In genomic region chr14:103721334-103722120, GRCh38 we compare ENCODE assay signal across 8 cellular contexts. TPM values are rescaled to one million over a fixed set of nuclear protein-coding genes. Genes with fewer than 3 reads are reported as not detected.
DNase-seq lines count a peak whose midpoint lies in the region; ATAC-seq and TF ChIP-seq lines count a peak whose summit lies in the region.

No MANE protein-coding gene starts in this region.

- H3K9me3 Mint-ChIP-seq in activated T-cell treated with anti-CD3 and anti-CD28 coated beads, Interleukin-2, amount 50 U/mL, for 24 hours = no peaks in the 10 kb centered on the region
- H3K9me3 Mint-ChIP-seq in stimulated activated effector memory CD8-positive, alpha-beta T cell treated with anti-CD3 and anti-CD28 coated beads, Interleukin-12 subunit alpha, Interleukin-12 subunit beta, amount 100 ng/mL, for 72 hours = no peaks in the 10 kb centered on the region
- H3K9me3 Mint-ChIP-seq in naive thymus-derived CD8-positive, alpha-beta T cell = no peaks in the 10 kb centered on the region

- H3K36me3 ChIP-seq in kidney epithelial cell (ENCODE audit: control insufficient read depth, insufficient read depth, low read length) = no peaks in the 10 kb centered on the region

- H3K4me3 ChIP-seq in kidney epithelial cell (ENCODE audit: low read depth, low read length) = no peak overlapping the region

- POLR2A ChIA-PET in naive thymus-derived CD8-positive, alpha-beta T cell (lab: Charles Lee) = no interaction called here

- H3K4me3 Mint-ChIP-seq in activated T-cell treated with anti-CD3 and anti-CD28 coated beads, Interleukin-2, amount 50 U/mL, for 24 hours = no peak overlapping the region
- no peak overlapping the region for H3K4me3 Mint-ChIP-seq in stimulated activated effector memory CD8-positive, alpha-beta T cell treated with anti-CD3 and anti-CD28 coated beads, Interleukin-12 subunit alpha, Interleukin-12 subunit beta, amount 100 ng/mL, for 72 hours
- no peak overlapping the region for H3K4me3 Mint-ChIP-seq in naive thymus-derived CD8-positive, alpha-beta T cell

- no peaks in the 10 kb centered on the region for H3K36me3 Mint-ChIP-seq in activated T-cell treated with anti-CD3 and anti-CD28 coated beads, Interleukin-2, amount 50 U/mL, for 24 hours (ENCODE audit: low read depth)
- H3K36me3 Mint-ChIP-seq in stimulated activated effector memory CD8-positive, alpha-beta T cell treated with anti-CD3 and anti-CD28 coated beads, Interleukin-12 subunit alpha, Interleukin-12 subunit beta, amount 100 ng/mL, for 72 hours = peaks cover 2% of the 10 kb centered on the region
- H3K36me3 Mint-ChIP-seq in naive thymus-derived CD8-positive, alpha-beta T cell = no peaks in the 10 kb centered on the region

- no peaks in the 10 kb centered on the region for H3K27me3 Mint-ChIP-seq in activated T-cell treated with anti-CD3 and anti-CD28 coated beads, Interleukin-2, amount 50 U/mL, for 24 hours
- no peaks in the 10 kb centered on the region for H3K27me3 Mint-ChIP-seq in naive thymus-derived CD8-positive, alpha-beta T cell

- no peak for TF ChIP-seq CTCF in kidney epithelial cell (IDR thresholded peaks at IDR 0.05; ENCODE audit: insufficient read depth, low read length, poor library complexity, severe bottlenecking)

- no peak overlapping the region for H3K27ac Mint-ChIP-seq in activated T-cell treated with anti-CD3 and anti-CD28 coated beads, Interleukin-2, amount 50 U/mL, for 24 hours
- peak overlapping the region; percentile 14 for H3K27ac Mint-ChIP-seq in stimulated activated effector memory CD8-positive, alpha-beta T cell treated with anti-CD3 and anti-CD28 coated beads, Interleukin-12 subunit alpha, Interleukin-12 subunit beta, amount 100 ng/mL, for 72 hours
- peak overlapping the region in 3 of 10 donors; percentile 9 to 38 (median 34) for H3K27ac Mint-ChIP-seq in naive thymus-derived CD8-positive, alpha-beta T cell

- ATAC-seq in stimulated activated effector memory CD8-positive, alpha-beta T cell treated with anti-CD3 and anti-CD28 coated beads, Interleukin-12 subunit alpha, Interleukin-12 subunit beta, amount 100 ng/mL, for 72 hours = peak; percentile 50
- no peak for ATAC-seq in HG03045 (IDR thresholded peaks at IDR 0.05; ENCODE audit: unreplicated experiment)
- ATAC-seq in naive thymus-derived CD8-positive, alpha-beta T cell = no peak

- H3K4me1 Mint-ChIP-seq in activated T-cell treated with anti-CD3 and anti-CD28 coated beads, Interleukin-2, amount 50 U/mL, for 24 hours (ENCODE audit: low read depth) = peaks cover 44% of the 10 kb centered on the region
- peaks cover 49% of the 10 kb centered on the region for H3K4me1 Mint-ChIP-seq in stimulated activated effector memory CD8-positive, alpha-beta T cell treated with anti-CD3 and anti-CD28 coated beads, Interleukin-12 subunit alpha, Interleukin-12 subunit beta, amount 100 ng/mL, for 72 hours
- peaks cover 11 to 39% (median 35%) of the 10 kb centered on the region in 4 donors for H3K4me1 Mint-ChIP-seq in naive thymus-derived CD8-positive, alpha-beta T cell

- DNase-seq in activated T-cell treated with anti-CD3 and anti-CD28 coated beads, Interleukin-2, amount 50 U/mL, for 24 hours = peak; percentile 56
- DNase-seq in activated T-cell treated with anti-CD3 and anti-CD28 coated beads, Interleukin-2, amount 50 U/mL, for 1 hour = no peak
- DNase-seq in amniotic epithelial cell (ENCODE audit: low read depth) = peak; percentile 51
- peak; percentile 47 for DNase-seq in kidney epithelial cell (ENCODE audit: low read depth)
- no peak for DNase-seq in stimulated activated effector memory CD8-positive, alpha-beta T cell treated with anti-CD3 and anti-CD28 coated beads, Interleukin-12 subunit alpha, Interleukin-12 subunit beta, amount 100 ng/mL, for 72 hours (ENCODE audit: low spot score in 2 of 2)
- DNase-seq in DMS53 (lab: John Stamatoyannopoulos, UW) = no peak
- DNase-seq in naive thymus-derived CD8-positive, alpha-beta T cell = no peak

- no peaks in the 10 kb centered on the region for H3K27me3 ChIP-seq in kidney epithelial cell (ENCODE audit: control insufficient read depth, insufficient read depth, low read length)

RNA-seq across cellular contexts. Expression of gene ZFYVE21, which starts 5.9 kb away (rescaled TPM):
- total RNA-seq in kidney epithelial cell = 52.9 and 53.9 TPM in 2 replicates
- 10 to 100 TPM; 13.5 to 16.9 TPM for total RNA-seq in naive thymus-derived CD8-positive, alpha-beta T cell
- polyA plus RNA-seq in naive thymus-derived CD8-positive, alpha-beta T cell = 1 to 10 TPM; 7.7 to 8.7 (median 8.1) TPM

RNA-seq across cellular contexts. Expression of gene XRCC3, which starts 6.3 kb away (rescaled TPM):
- 10.4 and 12.3 TPM in 2 replicates for total RNA-seq in kidney epithelial cell
- 10 to 100 TPM; 13.8 to 14.1 TPM for total RNA-seq in naive thymus-derived CD8-positive, alpha-beta T cell
- polyA plus RNA-seq in naive thymus-derived CD8-positive, alpha-beta T cell = 1 to 10 TPM; 2.1 to 3.6 (median 3.2) TPM

Comparison
In these comparisons a context has a peak if more than half of its experiments do, and no peak if none do; other contexts are left out.
1. DNase-seq: peak in activated T-cell treated with anti-CD3 and anti-CD28 coated beads, Interleukin-2, amount 50 U/mL, for 24 hours (single experiment), amniotic epithelial cell (single experiment) and kidney epithelial cell (single experiment); none in activated T-cell treated with anti-CD3 and anti-CD28 coated beads, Interleukin-2, amount 50 U/mL, for 1 hour (single experiment), stimulated activated effector memory CD8-positive, alpha-beta T cell treated with anti-CD3 and anti-CD28 coated beads, Interleukin-12 subunit alpha, Interleukin-12 subunit beta, amount 100 ng/mL, for 72 hours (0 of 2), DMS53 (single experiment) and naive thymus-derived CD8-positive, alpha-beta T cell (0 of 10).